In the genomic region with DNA sequence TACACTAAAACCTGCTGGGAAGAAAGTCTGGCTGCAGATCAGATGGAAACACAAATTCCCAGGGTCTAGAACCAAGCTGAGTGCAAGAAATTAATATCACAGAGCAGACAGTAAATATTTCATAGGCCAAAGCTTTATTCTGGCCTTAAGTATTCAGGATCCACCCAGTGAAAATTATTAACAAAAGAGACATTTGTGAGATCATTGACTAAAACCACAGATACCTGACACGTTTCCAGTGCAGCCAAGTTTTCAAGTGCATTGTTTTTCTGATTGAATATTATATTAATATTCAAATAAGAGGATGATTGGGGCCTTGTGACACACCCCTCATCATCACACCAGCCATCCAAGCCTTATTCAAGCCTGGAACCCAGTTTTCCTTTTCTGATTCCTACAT, we compare ENCODE assay signal across 26 cellular contexts. TPM values are rescaled to one million over a fixed set of nuclear protein-coding genes. Genes with fewer than 3 reads are reported as not detected.
DNase-seq lines count a peak whose midpoint lies in the region; ATAC-seq, FAIRE-seq and TF ChIP-seq lines count a peak whose summit lies in the region.
"Had no signal": no experiment of that assay in that cellular context is flagged by ENCODE, and none has a peak within 500 bp of the region (broad histone marks: within the 10 kb centered on the region; RNA-seq: fewer than 3 reads in every experiment).

No MANE protein-coding gene starts in this region.

- H3K4me1 Mint-ChIP-seq in CD4-positive, alpha-beta memory T cell = peaks cover 3 to 5% (median 4%) of the 10 kb centered on the region in 4 donors

- H3K27me3 ChIP-seq in esophagus muscularis mucosa = no peaks in the 10 kb centered on the region
- no peaks in the 10 kb centered on the region for H3K27me3 ChIP-seq in SK-N-SH (ENCODE audit: insufficient read depth)
- H3K27me3 ChIP-seq in CD4-positive, alpha-beta memory T cell (ENCODE audit: insufficient read depth, low read length) = no peaks in the 10 kb centered on the region
- H3K27me3 ChIP-seq: BLaER1, gastroesophageal sphincter, ovary, right lobe of liver, uterus had no signal

- no peak overlapping the region for H3K4me3 Mint-ChIP-seq in CD4-positive, alpha-beta memory T cell
- H3K4me3 Mint-ChIP-seq: activated naive CD8-positive, alpha-beta T cell; activated T-helper 1 cell treated with anti-CD3 and anti-CD28 coated beads, Interleukin-12 subunit alpha, Interleukin-12 subunit beta, Interleukin-2, Interleukin-4 antibody, amounts not matched to agents 30 ng/mL and 10 ng/mL and 1 ng/mL, durations not matched to agents 14 hours and 24 hours and 36 hours; IgD-negative memory B cell; memory B cell; naive B cell had no signal

- H3K4me2 ChIP-seq in SK-N-SH = no peak overlapping the region
- H3K4me2 ChIP-seq: BLaER1 had no signal

- H3K9ac ChIP-seq in SK-N-SH = no peak overlapping the region
- H3K9ac ChIP-seq: BLaER1 had no signal

- H3K9me2 ChIP-seq in SK-N-SH = no peaks in the 10 kb centered on the region

- no peaks in the 10 kb centered on the region for H3K9me3 ChIP-seq in esophagus muscularis mucosa
- H3K9me3 ChIP-seq in SK-N-SH = no peaks in the 10 kb centered on the region
- H3K9me3 ChIP-seq in CD4-positive, alpha-beta memory T cell (ENCODE audit: control insufficient read depth in 1 of 2, low read length in 2 of 2) = no peaks in the 10 kb centered on the region
- H3K9me3 ChIP-seq: BLaER1, gastroesophageal sphincter, ovary, right lobe of liver, uterus had no signal

- TF ChIP-seq RAD21 in SK-N-SH (IDR thresholded peaks at IDR 0.05; ENCODE audit: low read length) = no peak

- peak; percentile 44 for DNase-seq in ACHN
- DNase-seq in esophagus muscularis mucosa (ENCODE audit: extremely low spot score) = peak; percentile 29
- DNase-seq in urothelium cell line (ENCODE audit: low spot score) = no peak
- no peak for DNase-seq in SK-N-SH
- DNase-seq in stimulated activated CD8-positive, alpha-beta memory T cell treated with anti-CD3 and anti-CD28 coated beads, Interleukin-4, amount 100 ng/mL, for 48 hours = no peak
- DNase-seq in CD4-positive, alpha-beta memory T cell = no peak
- DNase-seq: activated CD4-positive, alpha-beta T cell treated with anti-CD3 and anti-CD28 coated beads for 1 hour; erythroblast; naive B cell; NCI-H1694 treated with DMSO at 0.1 percent for 48 hours; NCI-H748 treated with DMSO at 0.1 percent for 48 hours; ovary; right lobe of liver; stimulated activated CD4-positive, alpha-beta T cell treated with anti-CD3 and anti-CD28 coated beads, Interleukin-15, amount 100 ng/mL, for 24 hours; SW 1271; uterus had no signal

- H2AFZ ChIP-seq in SK-N-SH (ENCODE audit: low read depth) = no peak overlapping the region

- TF ChIP-seq POLR2A in esophagus muscularis mucosa (IDR thresholded peaks at IDR 0.05; ENCODE audit: low read depth) = no peak

- CTCF ChIA-PET in SK-N-SH (lab: Yijun Ruan, JAX) = interaction anchor here (0.6 kb wide), 1 partner anchor 323 kb away, joined by 3 read pairs; no protein-coding TSS in a partner anchor
- CTCF ChIA-PET in CD4-positive, alpha-beta memory T cell (lab: Charles Lee; ENCODE audit: partially characterized antibody) = no interaction called here

- no peak for FAIRE-seq in urothelium cell line (lab: Jason Lieb, UNC)
- FAIRE-seq: A204.1, astrocyte had no signal

- H3K27ac Mint-ChIP-seq in CD4-positive, alpha-beta memory T cell = peak overlapping the region in 1 of 7 donors; percentile 18
- H3K27ac Mint-ChIP-seq: activated naive CD8-positive, alpha-beta T cell; activated T-helper 1 cell treated with anti-CD3 and anti-CD28 coated beads, Interleukin-12 subunit alpha, Interleukin-12 subunit beta, Interleukin-2, Interleukin-4 antibody, amounts not matched to agents 30 ng/mL and 10 ng/mL and 1 ng/mL, durations not matched to agents 14 hours and 24 hours and 36 hours; IgD-negative memory B cell; memory B cell; naive B cell had no signal

- H3K27me3 Mint-ChIP-seq in CD4-positive, alpha-beta memory T cell = no peaks in the 10 kb centered on the region
- H3K27me3 Mint-ChIP-seq: activated naive CD8-positive, alpha-beta T cell; IgD-negative memory B cell; memory B cell; naive B cell had no signal

- peaks cover 12% of the 10 kb centered on the region; the same call in 1 of the 2 replicates for H3K79me2 ChIP-seq in SK-N-SH (ENCODE audit: insufficient read depth)

- ATAC-seq in GM21447 (IDR thresholded peaks at IDR 0.05; ENCODE audit: unreplicated experiment) (peak; percentile 59), HG03196 (IDR thresholded peaks at IDR 0.05; ENCODE audit: unreplicated experiment) (peak; percentile 41)
- ATAC-seq: gastroesophageal sphincter, right lobe of liver had no signal

- no peak for TF ChIP-seq EP300 in esophagus muscularis mucosa (IDR thresholded peaks at IDR 0.05)
- TF ChIP-seq EP300 in SK-N-SH (IDR thresholded peaks at IDR 0.05; ENCODE audit: borderline replicate concordance in 1 of 2, low read depth in 1 of 2, low read length in 1 of 2) = no peak

- intact Hi-C loops in esophagus muscularis mucosa (cut with DNase I) = no loop called here
- intact Hi-C loops in CD4-positive, alpha-beta memory T cell (cut with micrococcal nuclease) = no loop called here

- WGBS in esophagus muscularis mucosa = 90% methylated on average over 1 of the region's 1 CpG
- WGBS in SK-N-SH (ENCODE audit: low lambda C conversion rate) = 88% methylated on average over 1 of the region's 1 CpG

- POLR2A ChIA-PET in SK-N-SH (lab: Yijun Ruan, JAX) = no interaction called here
- POLR2A ChIA-PET in CD4-positive, alpha-beta memory T cell (lab: Charles Lee; ENCODE audit: partially characterized antibody) = no interaction called here

- H3K36me3 ChIP-seq in esophagus muscularis mucosa (no peaks in the 10 kb centered on the region), SK-N-SH (replicated peaks in 1 of 2; ENCODE audit: control insufficient read depth in 1 of 2, insufficient read depth in 2 of 2, low read length in 1 of 2) (peaks cover 0 to 7% of the 10 kb centered on the region in 2 experiments)
- no peaks in the 10 kb centered on the region for H3K36me3 ChIP-seq in CD4-positive, alpha-beta memory T cell (ENCODE audit: insufficient read depth, low read length)
- H3K36me3 ChIP-seq: gastroesophageal sphincter, ovary, right lobe of liver, uterus had no signal

- H3K4me1 ChIP-seq in esophagus muscularis mucosa (no peaks in the 10 kb centered on the region), SK-N-SH (ENCODE audit: control insufficient read depth in 1 of 2, insufficient read depth in 2 of 2, low read depth in 1 of 2, low read length in 1 of 2) (peaks cover 0 to 29% of the 10 kb centered on the region in 2 experiments; a peak in 3 of 4 replicates)
- no peaks in the 10 kb centered on the region for H3K4me1 ChIP-seq in CD4-positive, alpha-beta memory T cell (ENCODE audit: insufficient read depth, low read length)
- H3K4me1 ChIP-seq: gastroesophageal sphincter, uterus had no signal

- in situ Hi-C loops in ACHN (cut with HindIII; ENCODE audit: low pct_ligation_motif_present, low pct_unique_long_range_greater_than_20kb, low sequenced_read_pairs) = no loop called here

- H3K27ac ChIP-seq in esophagus muscularis mucosa (replicated peaks in 1 of 4) = no peak overlapping the region
- no peak overlapping the region for H3K27ac ChIP-seq in SK-N-SH (ENCODE audit: low read depth in 2 of 2, low read length in 1 of 2)
- no peak overlapping the region for H3K27ac ChIP-seq in CD4-positive, alpha-beta memory T cell (ENCODE audit: low read depth, low read length)
- H3K27ac ChIP-seq: BLaER1, gastroesophageal sphincter, ovary, right lobe of liver, uterus had no signal

- no peaks in the 10 kb centered on the region for H4K20me1 ChIP-seq in SK-N-SH (ENCODE audit: insufficient read depth)

- H3K9me3 Mint-ChIP-seq in CD4-positive, alpha-beta memory T cell = no peaks in the 10 kb centered on the region
- H3K9me3 Mint-ChIP-seq: activated T-helper 1 cell treated with anti-CD3 and anti-CD28 coated beads, Interleukin-12 subunit alpha, Interleukin-12 subunit beta, Interleukin-2, Interleukin-4 antibody, amounts not matched to agents 30 ng/mL and 10 ng/mL and 1 ng/mL, durations not matched to agents 14 hours and 24 hours and 36 hours; IgD-negative memory B cell; memory B cell; naive B cell had no signal

- H3K4me3 ChIP-seq in esophagus muscularis mucosa (no peak overlapping the region), SK-N-SH (ENCODE audit: low read depth in 2 of 2, low read length in 1 of 2) (no peak overlapping the region)
- H3K4me3 ChIP-seq in CD4-positive, alpha-beta memory T cell (ENCODE audit: low read length in 2 of 2) = no peak overlapping the region
- H3K4me3 ChIP-seq: BLaER1, gastroesophageal sphincter, ovary, right lobe of liver, uterus had no signal

- peaks cover 2 to 3% of the 10 kb centered on the region in 2 donors for H3K36me3 Mint-ChIP-seq in CD4-positive, alpha-beta memory T cell
- H3K36me3 Mint-ChIP-seq: IgD-negative memory B cell, memory B cell, naive B cell had no signal

- H3F3A ChIP-seq in SK-N-SH (replicated peaks; ENCODE audit: insufficient read depth) = no peaks in the 10 kb centered on the region

- TF ChIP-seq CTCF in esophagus muscularis mucosa (IDR thresholded peaks at IDR 0.05) (no peak), SK-N-SH (IDR thresholded peaks at IDR 0.05) (no peak)

TF ChIP-seq in SK-N-SH, 30 proteins besides CTCF, POLR2A, EP300 and RAD21 (continues in another document):
- TF ChIP-seq JUND (IDR thresholded peaks at IDR 0.05) (no peak), TAF1 (IDR thresholded peaks at IDR 0.05; ENCODE audit: borderline replicate concordance, low read depth, low read length) (no peak), CHD2 (IDR thresholded peaks at IDR 0.05; ENCODE audit: low read length, partially characterized antibody) (no peak), TCF12 (IDR thresholded peaks at IDR 0.05) (no peak), RFX5 (IDR thresholded peaks at IDR 0.05; ENCODE audit: low read length) (no peak), MXI1 (IDR thresholded peaks at IDR 0.05; ENCODE audit: low read depth, low read length) (no peak), YY1 (IDR thresholded peaks at IDR 0.05; ENCODE audit: low read depth) (no peak), GATA2 (CRISPR knock-in tag; IDR thresholded peaks at IDR 0.05) (no peak), NRF1 (IDR thresholded peaks at IDR 0.05; ENCODE audit: low read depth, low read length) (no peak), RCOR1 (IDR thresholded peaks at IDR 0.05; ENCODE audit: low read length) (no peak)
- TF ChIP-seq, protein P1, sequence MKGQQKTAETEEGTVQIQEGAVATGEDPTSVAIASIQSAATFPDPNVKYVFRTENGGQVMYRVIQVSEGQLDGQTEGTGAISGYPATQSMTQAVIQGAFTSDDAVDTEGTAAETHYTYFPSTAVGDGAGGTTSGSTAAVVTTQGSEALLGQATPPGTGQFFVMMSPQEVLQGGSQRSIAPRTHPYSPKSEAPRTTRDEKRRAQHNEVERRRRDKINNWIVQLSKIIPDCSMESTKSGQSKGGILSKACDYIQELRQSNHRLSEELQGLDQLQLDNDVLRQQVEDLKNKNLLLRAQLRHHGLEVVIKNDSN (IDR thresholded peaks at IDR 0.05; ENCODE audit: borderline replicate concordance, low read depth) = no peak

RNA-seq across cellular contexts. Expression of a gene that starts 10.3 kb away (rescaled TPM):
- total RNA-seq in esophagus muscularis mucosa = 1 to 10 TPM; 1.7 to 3.1 (median 2.3) TPM
- polyA plus RNA-seq in SK-N-SH (2012; rRNA removed) = 9.0 and 13.4 TPM in 2 replicates
- polyA plus RNA-seq in SK-N-SH (2012; cell fraction: cytosol; rRNA removed) = 13.1 and 13.8 TPM in 2 replicates
- polyA plus RNA-seq in SK-N-SH (2012; cell fraction: nucleus; rRNA removed) = 5.1 and 8.9 TPM in 2 replicates
- 1 to 10 TPM; 3.3 to 3.4 TPM for total RNA-seq in CD4-positive, alpha-beta memory T cell
- polyA plus RNA-seq in CD4-positive, alpha-beta memory T cell = 1 to 10 TPM; 1.1 to 1.3 TPM

Comparison
In these comparisons a context has a peak if more than half of its experiments do, and no peak if none do; other contexts are left out.
1. DNase-seq: peak in ACHN (single experiment) and esophagus muscularis mucosa (single experiment); none in urothelium cell line (single experiment), SK-N-SH (single experiment), stimulated activated CD8-positive, alpha-beta memory T cell treated with anti-CD3 and anti-CD28 coated beads, Interleukin-4, amount 100 ng/mL, for 48 hours (single experiment) and CD4-positive, alpha-beta memory T cell (0 of 5).